Comparison of ENCODE assay signal across 23 cellular contexts in genomic region chr4:171746418-171746817, GRCh38.
"Had no signal": no experiment of that assay in that cellular context is flagged by ENCODE, and none has a peak within 500 bp of the region (broad histone marks: within the 10 kb centered on the region; RNA-seq: fewer than 3 reads in every experiment).

No MANE protein-coding gene starts in this region.

- H3K36me3 ChIP-seq: colonic mucosa, esophagus muscularis mucosa, esophagus squamous epithelium, gastrocnemius medialis, gastroesophageal sphincter, heart left ventricle, heart right ventricle had no signal

- H3K27ac ChIP-seq: colonic mucosa, coronary artery, dorsolateral prefrontal cortex, epithelial cell of prostate, esophagus muscularis mucosa, esophagus squamous epithelium, foreskin keratinocyte, gastrocnemius medialis, gastroesophageal sphincter, heart left ventricle, heart right ventricle had no signal

- H3K4me3 ChIP-seq: colonic mucosa, coronary artery, dorsolateral prefrontal cortex, esophagus muscularis mucosa, esophagus squamous epithelium, gastrocnemius medialis, gastroesophageal sphincter, heart left ventricle, heart right ventricle had no signal

- H3K9me3 ChIP-seq: colonic mucosa, esophagus muscularis mucosa, esophagus squamous epithelium, gastrocnemius medialis, gastroesophageal sphincter, heart left ventricle had no signal

- H3K27me3 ChIP-seq: colonic mucosa, esophagus muscularis mucosa, esophagus squamous epithelium, foreskin keratinocyte, gastrocnemius medialis, gastroesophageal sphincter, heart left ventricle, heart right ventricle had no signal

- DNase-seq: colonic mucosa; cortex of kidney; dermis blood vessel endothelial cell; dorsolateral prefrontal cortex; effector CD4-positive, alpha-beta T cell; effector CD8-positive, alpha-beta T cell; effector memory CD4-positive, alpha-beta T cell; effector memory CD8-positive, alpha-beta T cell; endodermal cell; erythroblast; esophagus squamous epithelium; foreskin fibroblast; foreskin keratinocyte; foreskin melanocyte; gastrocnemius medialis; glutamatergic neuron; head of caudate nucleus; heart left ventricle; heart right ventricle had no signal
